1 cellular context compared by ENCODE assay signal in the genomic region with DNA sequence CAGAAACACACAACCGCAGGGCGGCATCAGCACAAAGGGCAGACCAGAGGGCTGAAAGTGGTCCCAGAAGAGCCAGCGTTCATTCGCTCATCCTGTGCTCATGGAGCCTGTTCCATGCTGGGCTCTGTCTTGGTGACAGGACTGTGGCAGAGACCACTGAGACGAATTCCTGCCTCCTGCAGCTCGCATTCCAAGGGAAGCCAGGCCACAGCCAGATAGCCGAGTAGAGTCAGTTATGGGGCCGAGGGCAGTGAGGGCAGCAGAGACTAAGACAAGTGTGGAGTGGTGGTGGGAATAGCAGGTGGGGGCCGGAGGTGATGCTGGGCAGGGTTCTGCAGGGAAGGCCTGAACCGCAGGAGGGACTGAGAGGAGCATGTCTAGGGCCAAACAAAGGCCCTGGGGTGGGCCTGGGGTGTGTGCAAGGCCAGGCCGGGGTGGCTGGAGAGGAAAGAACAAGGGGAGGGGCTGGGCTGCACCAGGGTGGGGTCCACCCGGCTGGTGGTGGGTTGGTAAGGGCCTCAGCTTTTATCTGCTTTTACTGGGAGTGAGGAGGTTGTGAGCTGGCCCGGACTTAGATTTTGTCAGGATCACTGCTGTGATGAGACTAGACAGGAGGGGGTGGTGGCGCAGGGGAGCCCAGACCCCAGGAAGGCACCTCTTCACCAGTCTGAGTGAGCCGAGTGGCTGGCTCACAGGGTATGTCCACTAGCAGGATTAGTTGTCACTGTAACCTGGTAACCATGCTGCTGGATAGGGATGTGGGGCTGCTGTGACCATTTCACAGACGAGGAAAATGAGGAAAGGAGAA.
TF ChIP-seq lines count a peak whose summit lies in the region.

No MANE protein-coding gene starts in this region.

TF ChIP-seq in WTC11, 78 proteins besides CTCF, POLR2A, EP300 and RAD21 (continued from another document):
- no peak for TF ChIP-seq JUN (CRISPR knock-in tag; IDR thresholded peaks at IDR 0.05)
- no peak for TF ChIP-seq GABPB1 (CRISPR knock-in tag; IDR thresholded peaks at IDR 0.05)
- TF ChIP-seq FOXP1 (CRISPR knock-in tag; IDR thresholded peaks at IDR 0.05; ENCODE audit: borderline replicate concordance), result no peak
- TF ChIP-seq ELF4 (CRISPR knock-in tag; IDR thresholded peaks at IDR 0.05; ENCODE audit: low read depth), result no peak
- no peak for TF ChIP-seq ZNF317 (CRISPR knock-in tag; IDR thresholded peaks at IDR 0.05; ENCODE audit: borderline replicate concordance, low read depth)
- TF ChIP-seq CBFB (CRISPR knock-in tag; IDR thresholded peaks at IDR 0.05; ENCODE audit: low read depth), result no peak
- TF ChIP-seq, protein P1, sequence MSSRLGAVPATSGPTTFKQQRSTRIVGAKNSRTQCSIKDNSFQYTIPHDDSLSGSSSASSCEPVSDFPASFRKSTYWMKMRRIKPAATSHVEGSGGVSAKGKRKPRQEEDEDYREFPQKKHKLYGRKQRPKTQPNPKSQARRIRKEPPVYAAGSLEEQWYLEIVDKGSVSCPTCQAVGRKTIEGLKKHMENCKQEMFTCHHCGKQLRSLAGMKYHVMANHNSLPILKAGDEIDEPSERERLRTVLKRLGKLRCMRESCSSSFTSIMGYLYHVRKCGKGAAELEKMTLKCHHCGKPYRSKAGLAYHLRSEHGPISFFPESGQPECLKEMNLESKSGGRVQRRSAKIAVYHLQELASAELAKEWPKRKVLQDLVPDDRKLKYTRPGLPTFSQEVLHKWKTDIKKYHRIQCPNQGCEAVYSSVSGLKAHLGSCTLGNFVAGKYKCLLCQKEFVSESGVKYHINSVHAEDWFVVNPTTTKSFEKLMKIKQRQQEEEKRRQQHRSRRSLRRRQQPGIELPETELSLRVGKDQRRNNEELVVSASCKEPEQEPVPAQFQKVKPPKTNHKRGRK (CRISPR knock-in tag; IDR thresholded peaks at IDR 0.05; ENCODE audit: borderline replicate concordance), result no peak
